In the genomic region with DNA sequence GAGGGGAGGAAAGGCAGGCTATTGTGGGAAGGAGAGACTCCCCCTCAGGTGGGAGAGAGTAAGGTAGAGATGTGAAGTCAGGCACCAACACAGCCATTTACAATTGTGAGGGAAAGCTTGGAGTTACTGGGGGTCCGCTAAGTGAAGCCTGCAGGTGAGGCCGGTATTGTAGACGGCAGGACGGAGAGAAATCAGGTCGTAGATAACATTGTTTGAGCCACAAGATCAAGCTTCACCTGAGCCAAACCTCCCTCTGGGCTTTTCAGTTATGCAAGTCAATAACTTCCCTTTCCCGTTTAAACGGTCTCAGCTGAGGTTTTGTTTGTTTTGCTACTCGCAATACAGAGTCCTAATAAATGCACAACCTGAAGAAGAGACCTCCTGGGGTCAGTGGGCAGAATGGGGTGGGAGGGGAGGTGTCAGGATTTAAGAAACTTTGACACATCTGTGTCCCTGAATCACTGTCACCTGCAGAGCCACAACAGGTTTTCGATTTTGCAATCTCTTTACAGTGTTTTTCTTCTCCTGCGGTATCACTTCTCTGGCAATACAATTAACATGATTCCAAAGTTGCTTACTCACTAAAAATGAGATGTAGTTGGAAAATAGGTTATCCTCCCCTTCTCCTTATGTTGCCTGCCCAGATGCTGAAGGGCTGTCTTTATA, we compare ENCODE assay signal across 22 cellular contexts.
DNase-seq lines count a peak whose midpoint lies in the region; ATAC-seq and TF ChIP-seq lines count a peak whose summit lies in the region.
"Had no signal": no experiment of that assay in that cellular context is flagged by ENCODE, and none has a peak within 500 bp of the region (broad histone marks: within the 10 kb centered on the region; RNA-seq: fewer than 3 reads in every experiment).

No MANE protein-coding gene starts in this region.

- TF ChIP-seq POLR2A in NB4 (IDR thresholded peaks at IDR 0.05; ENCODE audit: extremely low read depth, insufficient read length) (no peak), breast epithelium (IDR thresholded peaks at IDR 0.05) (no peak)

- H2AFZ ChIP-seq in neural progenitor cell (replicated peaks) = no peak overlapping the region

- DNase-seq in NCI-H345 (lab: John Stamatoyannopoulos, UW) (peak; percentile 41), NCI-H345 treated with DMSO at 0.1 percent for 48 hours (lab: John Stamatoyannopoulos, UW; ENCODE audit: unreplicated experiment) (no peak), NB4 (ENCODE audit: low read depth) (peak; percentile 26), breast epithelium (ENCODE audit: low spot score in 2 of 2) (no peak), neural progenitor cell (ENCODE audit: low spot score) (no peak), GM13977 (ENCODE audit: low spot score) (no peak), GM10266 (ENCODE audit: extremely low spot score) (no peak)
- DNase-seq: activated CD8-positive, alpha-beta T cell treated with anti-CD3 and anti-CD28 coated beads for 36 hours; activated naive CD4-positive, alpha-beta T cell treated with anti-CD3 and anti-CD28 coated beads for 36 hours; activated T-cell treated with anti-CD3 and anti-CD28 coated beads, Interleukin-2, amount 50 U/mL, for 48 hours; cerebellar nuclear complex; erythroblast; foreskin melanocyte; KG1; kidney glomerular epithelial cell; natural killer cell; NCI-H1092 treated with DMSO at 0.1 percent for 48 hours; T1000 had no signal

- H3K4me3 ChIP-seq in NB4 (ENCODE audit: low read depth, low read length) (no peak overlapping the region), breast epithelium (no peak overlapping the region), neural progenitor cell (no peak overlapping the region)
- H3K4me3 ChIP-seq: ascending aorta had no signal

- no peaks in the 10 kb centered on the region for H4K20me1 ChIP-seq in neural progenitor cell (ENCODE audit: low read depth)

- intact Hi-C loops in breast epithelium (cut with DNase I; ENCODE audit: low total_unique reads) = no loop called here

- H3K36me3 Mint-ChIP-seq in neural progenitor cell = no peaks in the 10 kb centered on the region
- H3K36me3 Mint-ChIP-seq: natural killer cell; stimulated activated memory B cell treated with anti-CD40 and anti-IgM and Interleukin-4, amounts not matched to agents 10 μg/mL and 1 μg/mL and 100 μg/mL, for 72 hours had no signal

- H3K79me2 ChIP-seq in neural progenitor cell (ENCODE audit: low read depth) = no peaks in the 10 kb centered on the region

- no peaks in the 10 kb centered on the region for H3K9me3 Mint-ChIP-seq in neural progenitor cell
- H3K9me3 Mint-ChIP-seq: activated CD8-positive, alpha-beta T cell treated with anti-CD3 and anti-CD28 coated beads for 36 hours; activated naive CD4-positive, alpha-beta T cell treated with anti-CD3 and anti-CD28 coated beads for 36 hours; natural killer cell; stimulated activated memory B cell treated with anti-CD40 and anti-IgM and Interleukin-4, amounts not matched to agents 10 μg/mL and 1 μg/mL and 100 μg/mL, for 72 hours had no signal

- H3F3A ChIP-seq in neural progenitor cell (ENCODE audit: low read depth) = peaks cover 38% of the 10 kb centered on the region

- no peaks in the 10 kb centered on the region for H3K36me3 ChIP-seq in breast epithelium
- H3K36me3 ChIP-seq in neural progenitor cell = no peaks in the 10 kb centered on the region
- H3K36me3 ChIP-seq: ascending aorta had no signal

- no peak overlapping the region for H3K4me3 Mint-ChIP-seq in neural progenitor cell
- H3K4me3 Mint-ChIP-seq: activated CD8-positive, alpha-beta T cell treated with anti-CD3 and anti-CD28 coated beads for 36 hours; activated naive CD4-positive, alpha-beta T cell treated with anti-CD3 and anti-CD28 coated beads for 36 hours; natural killer cell; stimulated activated memory B cell treated with anti-CD40 and anti-IgM and Interleukin-4, amounts not matched to agents 10 μg/mL and 1 μg/mL and 100 μg/mL, for 72 hours had no signal

- H3K27ac ChIP-seq in breast epithelium = peak overlapping the region; percentile 50 to 59
- H3K27ac ChIP-seq in neural progenitor cell = no peak overlapping the region
- H3K27ac ChIP-seq: ascending aorta had no signal

- no peaks in the 10 kb centered on the region for H3K27me3 ChIP-seq in breast epithelium
- peaks cover 87% of the 10 kb centered on the region for H3K27me3 ChIP-seq in neural progenitor cell
- H3K27me3 ChIP-seq: ascending aorta had no signal

- H3K4me1 ChIP-seq in breast epithelium = no peaks in the 10 kb centered on the region
- peaks cover 61% of the 10 kb centered on the region for H3K4me1 ChIP-seq in neural progenitor cell
- H3K4me1 ChIP-seq: ascending aorta had no signal

- ATAC-seq in HG02973 (IDR thresholded peaks at IDR 0.05; ENCODE audit: unreplicated experiment) = no peak
- ATAC-seq: activated CD8-positive, alpha-beta T cell treated with anti-CD3 and anti-CD28 coated beads for 36 hours; natural killer cell; SK-N-SH treated with all-trans-retinoic acid at 6 μM for 48 hours; stimulated activated memory B cell treated with anti-CD40 and anti-IgM and Interleukin-4, amounts not matched to agents 10 μg/mL and 1 μg/mL and 100 μg/mL, for 72 hours had no signal

- TF ChIP-seq CTCF in NB4 (IDR thresholded peaks at IDR 0.05; ENCODE audit: low read depth, low read length) (no peak), breast epithelium (IDR thresholded peaks at IDR 0.05) (no peak), neural progenitor cell (IDR thresholded peaks at IDR 0.05) (no peak), GM13977 (IDR thresholded peaks at IDR 0.05; ENCODE audit: extremely low read depth, insufficient read depth, missing control alignments) (no peak), GM10266 (IDR thresholded peaks at IDR 0.05; ENCODE audit: control insufficient read depth, insufficient read depth, low read depth, missing control alignments) (no peak)

- peaks cover 48% of the 10 kb centered on the region for H3K27me3 Mint-ChIP-seq in neural progenitor cell (ENCODE audit: insufficient read depth, low read depth)

- H3K27ac Mint-ChIP-seq in neural progenitor cell = no peak overlapping the region
- H3K27ac Mint-ChIP-seq: activated CD8-positive, alpha-beta T cell treated with anti-CD3 and anti-CD28 coated beads for 36 hours; activated naive CD4-positive, alpha-beta T cell treated with anti-CD3 and anti-CD28 coated beads for 36 hours; natural killer cell; stimulated activated memory B cell treated with anti-CD40 and anti-IgM and Interleukin-4, amounts not matched to agents 10 μg/mL and 1 μg/mL and 100 μg/mL, for 72 hours had no signal

- in situ Hi-C loops in GM13977 (cut with MboI; ENCODE audit: low pct_unique_long_range_greater_than_20kb, low sequenced_read_pairs, unreplicated experiment) = no loop called here

- peaks cover 54% of the 10 kb centered on the region for H3K4me1 Mint-ChIP-seq in neural progenitor cell
- H3K4me1 Mint-ChIP-seq: natural killer cell; stimulated activated memory B cell treated with anti-CD40 and anti-IgM and Interleukin-4, amounts not matched to agents 10 μg/mL and 1 μg/mL and 100 μg/mL, for 72 hours had no signal

- peak overlapping the region; percentile 16 for H3K4me2 ChIP-seq in neural progenitor cell

- H3K9me3 ChIP-seq in breast epithelium = no peaks in the 10 kb centered on the region
- H3K9me3 ChIP-seq in neural progenitor cell (ENCODE audit: low read depth) = no peaks in the 10 kb centered on the region
- H3K9me3 ChIP-seq: ascending aorta had no signal

- no peak overlapping the region for H3K9ac ChIP-seq in neural progenitor cell

Comparison
In these comparisons a context has a peak if more than half of its experiments do, and no peak if none do; other contexts are left out.
1. DNase-seq: peak in NCI-H345 (single experiment) and NB4 (single experiment); none in NCI-H345 treated with DMSO at 0.1 percent for 48 hours (single experiment), breast epithelium (0 of 2), neural progenitor cell (single experiment), GM13977 (single experiment) and GM10266 (single experiment).